Comparison of ENCODE assay signal across 1 cellular context in the genomic region with DNA sequence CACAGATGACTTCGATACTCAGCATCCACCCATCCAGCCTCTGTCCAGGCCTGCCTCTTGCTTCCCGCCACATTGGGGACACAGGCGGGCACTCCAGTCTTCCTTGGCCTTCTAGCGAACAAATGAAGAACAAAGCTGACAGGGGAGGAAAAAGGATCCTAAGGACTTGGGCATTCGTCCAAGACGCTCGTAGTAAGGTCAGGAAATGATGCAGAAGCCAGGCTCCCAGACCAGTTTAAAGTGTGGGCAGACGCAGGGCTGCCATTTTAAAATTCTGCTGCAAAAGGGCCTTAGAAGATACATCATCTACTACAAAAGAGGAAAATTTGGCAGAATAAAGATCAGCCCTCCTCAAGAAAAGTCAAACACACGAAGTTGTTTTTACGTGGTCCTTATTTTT.
TF ChIP-seq lines count a peak whose summit lies in the region.

No MANE protein-coding gene starts in this region.

TF ChIP-seq in H1, 55 proteins besides CTCF, POLR2A, EP300 and RAD21:
- TF ChIP-seq KDM4A (IDR thresholded peaks at IDR 0.05; ENCODE audit: low read depth, low read length, severe bottlenecking) (no peak), BCL11A (IDR thresholded peaks at IDR 0.05; ENCODE audit: low read depth in 2 of 2, low read length in 2 of 2) (no peak), GABPA (IDR thresholded peaks at IDR 0.05; ENCODE audit: borderline replicate concordance, insufficient read depth, low read length) (no peak), RNF2 (IDR thresholded peaks at IDR 0.05; ENCODE audit: borderline replicate concordance, low read depth, low read length, missing control alignments, poor library complexity, severe bottlenecking) (no peak), SIRT6 (IDR thresholded peaks at IDR 0.05; ENCODE audit: low read length) (no peak), BRCA1 (IDR thresholded peaks at IDR 0.05; ENCODE audit: low read depth, low read length) (no peak)
- TF ChIP-seq, protein P1, sequence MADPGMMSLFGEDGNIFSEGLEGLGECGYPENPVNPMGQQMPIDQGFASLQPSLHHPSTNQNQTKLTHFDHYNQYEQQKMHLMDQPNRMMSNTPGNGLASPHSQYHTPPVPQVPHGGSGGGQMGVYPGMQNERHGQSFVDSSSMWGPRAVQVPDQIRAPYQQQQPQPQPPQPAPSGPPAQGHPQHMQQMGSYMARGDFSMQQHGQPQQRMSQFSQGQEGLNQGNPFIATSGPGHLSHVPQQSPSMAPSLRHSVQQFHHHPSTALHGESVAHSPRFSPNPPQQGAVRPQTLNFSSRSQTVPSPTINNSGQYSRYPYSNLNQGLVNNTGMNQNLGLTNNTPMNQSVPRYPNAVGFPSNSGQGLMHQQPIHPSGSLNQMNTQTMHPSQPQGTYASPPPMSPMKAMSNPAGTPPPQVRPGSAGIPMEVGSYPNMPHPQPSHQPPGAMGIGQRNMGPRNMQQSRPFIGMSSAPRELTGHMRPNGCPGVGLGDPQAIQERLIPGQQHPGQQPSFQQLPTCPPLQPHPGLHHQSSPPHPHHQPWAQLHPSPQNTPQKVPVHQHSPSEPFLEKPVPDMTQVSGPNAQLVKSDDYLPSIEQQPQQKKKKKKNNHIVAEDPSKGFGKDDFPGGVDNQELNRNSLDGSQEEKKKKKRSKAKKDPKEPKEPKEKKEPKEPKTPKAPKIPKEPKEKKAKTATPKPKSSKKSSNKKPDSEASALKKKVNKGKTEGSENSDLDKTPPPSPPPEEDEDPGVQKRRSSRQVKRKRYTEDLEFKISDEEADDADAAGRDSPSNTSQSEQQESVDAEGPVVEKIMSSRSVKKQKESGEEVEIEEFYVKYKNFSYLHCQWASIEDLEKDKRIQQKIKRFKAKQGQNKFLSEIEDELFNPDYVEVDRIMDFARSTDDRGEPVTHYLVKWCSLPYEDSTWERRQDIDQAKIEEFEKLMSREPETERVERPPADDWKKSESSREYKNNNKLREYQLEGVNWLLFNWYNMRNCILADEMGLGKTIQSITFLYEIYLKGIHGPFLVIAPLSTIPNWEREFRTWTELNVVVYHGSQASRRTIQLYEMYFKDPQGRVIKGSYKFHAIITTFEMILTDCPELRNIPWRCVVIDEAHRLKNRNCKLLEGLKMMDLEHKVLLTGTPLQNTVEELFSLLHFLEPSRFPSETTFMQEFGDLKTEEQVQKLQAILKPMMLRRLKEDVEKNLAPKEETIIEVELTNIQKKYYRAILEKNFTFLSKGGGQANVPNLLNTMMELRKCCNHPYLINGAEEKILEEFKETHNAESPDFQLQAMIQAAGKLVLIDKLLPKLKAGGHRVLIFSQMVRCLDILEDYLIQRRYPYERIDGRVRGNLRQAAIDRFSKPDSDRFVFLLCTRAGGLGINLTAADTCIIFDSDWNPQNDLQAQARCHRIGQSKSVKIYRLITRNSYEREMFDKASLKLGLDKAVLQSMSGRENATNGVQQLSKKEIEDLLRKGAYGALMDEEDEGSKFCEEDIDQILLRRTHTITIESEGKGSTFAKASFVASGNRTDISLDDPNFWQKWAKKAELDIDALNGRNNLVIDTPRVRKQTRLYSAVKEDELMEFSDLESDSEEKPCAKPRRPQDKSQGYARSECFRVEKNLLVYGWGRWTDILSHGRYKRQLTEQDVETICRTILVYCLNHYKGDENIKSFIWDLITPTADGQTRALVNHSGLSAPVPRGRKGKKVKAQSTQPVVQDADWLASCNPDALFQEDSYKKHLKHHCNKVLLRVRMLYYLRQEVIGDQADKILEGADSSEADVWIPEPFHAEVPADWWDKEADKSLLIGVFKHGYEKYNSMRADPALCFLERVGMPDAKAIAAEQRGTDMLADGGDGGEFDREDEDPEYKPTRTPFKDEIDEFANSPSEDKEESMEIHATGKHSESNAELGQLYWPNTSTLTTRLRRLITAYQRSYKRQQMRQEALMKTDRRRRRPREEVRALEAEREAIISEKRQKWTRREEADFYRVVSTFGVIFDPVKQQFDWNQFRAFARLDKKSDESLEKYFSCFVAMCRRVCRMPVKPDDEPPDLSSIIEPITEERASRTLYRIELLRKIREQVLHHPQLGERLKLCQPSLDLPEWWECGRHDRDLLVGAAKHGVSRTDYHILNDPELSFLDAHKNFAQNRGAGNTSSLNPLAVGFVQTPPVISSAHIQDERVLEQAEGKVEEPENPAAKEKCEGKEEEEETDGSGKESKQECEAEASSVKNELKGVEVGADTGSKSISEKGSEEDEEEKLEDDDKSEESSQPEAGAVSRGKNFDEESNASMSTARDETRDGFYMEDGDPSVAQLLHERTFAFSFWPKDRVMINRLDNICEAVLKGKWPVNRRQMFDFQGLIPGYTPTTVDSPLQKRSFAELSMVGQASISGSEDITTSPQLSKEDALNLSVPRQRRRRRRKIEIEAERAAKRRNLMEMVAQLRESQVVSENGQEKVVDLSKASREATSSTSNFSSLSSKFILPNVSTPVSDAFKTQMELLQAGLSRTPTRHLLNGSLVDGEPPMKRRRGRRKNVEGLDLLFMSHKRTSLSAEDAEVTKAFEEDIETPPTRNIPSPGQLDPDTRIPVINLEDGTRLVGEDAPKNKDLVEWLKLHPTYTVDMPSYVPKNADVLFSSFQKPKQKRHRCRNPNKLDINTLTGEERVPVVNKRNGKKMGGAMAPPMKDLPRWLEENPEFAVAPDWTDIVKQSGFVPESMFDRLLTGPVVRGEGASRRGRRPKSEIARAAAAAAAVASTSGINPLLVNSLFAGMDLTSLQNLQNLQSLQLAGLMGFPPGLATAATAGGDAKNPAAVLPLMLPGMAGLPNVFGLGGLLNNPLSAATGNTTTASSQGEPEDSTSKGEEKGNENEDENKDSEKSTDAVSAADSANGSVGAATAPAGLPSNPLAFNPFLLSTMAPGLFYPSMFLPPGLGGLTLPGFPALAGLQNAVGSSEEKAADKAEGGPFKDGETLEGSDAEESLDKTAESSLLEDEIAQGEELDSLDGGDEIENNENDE (IDR thresholded peaks at IDR 0.05; ENCODE audit: insufficient replicate concordance, low read length), result no peak
